In genomic region chr12:262113-262512, GRCh38 we compare ENCODE assay signal across 20 cellular contexts. TPM values are rescaled to one million over a fixed set of nuclear protein-coding genes. Genes with fewer than 3 reads are reported as not detected.
DNase-seq lines count a peak whose midpoint lies in the region; ATAC-seq, FAIRE-seq and TF ChIP-seq lines count a peak whose summit lies in the region.
"Had no signal": no experiment of that assay in that cellular context is flagged by ENCODE, and none has a peak within 500 bp of the region (broad histone marks: within the 10 kb centered on the region; RNA-seq: fewer than 3 reads in every experiment).

No MANE protein-coding gene starts in this region.

- H3K9ac ChIP-seq in HepG2 (ENCODE audit: insufficient read depth, low read depth, low read length) = no peak overlapping the region
- H3K9ac ChIP-seq in kidney (ENCODE audit: low read length in 2 of 2) = peak overlapping the region; percentile 5 to 43
- H3K9ac ChIP-seq: BLaER1 treated with 17β-estradiol and CSF1 and Interleukin-3, amounts not matched to agents 10 nM and 100 nM; GM23248 had no signal

- TF ChIP-seq EP300 in HepG2 (IDR thresholded peaks at IDR 0.05; ENCODE audit: low read depth in 2 of 2, low read length in 2 of 2) = no peak
- TF ChIP-seq EP300 in HepG2 (CRISPR knock-in tag; IDR thresholded peaks at IDR 0.05; ENCODE audit: borderline replicate concordance) = no peak

- H3K4me1 Mint-ChIP-seq in nephron progenitor cell (peaks cover 47% of the 10 kb centered on the region), type B pancreatic cell (ENCODE audit: unreplicated experiment) (peaks cover 7% of the 10 kb centered on the region)
- peaks cover 0 to 4% (median under 1%) of the 10 kb centered on the region in 4 donors for H3K4me1 Mint-ChIP-seq in CD4-positive, alpha-beta memory T cell
- H3K4me1 Mint-ChIP-seq: B cell, IgD-negative memory B cell had no signal

- H3K27me3 Mint-ChIP-seq in nephron progenitor cell (ENCODE audit: low read depth, poor library complexity) = peaks cover 25% of the 10 kb centered on the region
- H3K27me3 Mint-ChIP-seq in type B pancreatic cell = peaks cover 22% of the 10 kb centered on the region
- H3K27me3 Mint-ChIP-seq in CD4-positive, alpha-beta memory T cell = peaks cover 3 to 17% of the 10 kb centered on the region in 2 donors

- no TSS peak for BruUV-seq in HepG2 (replicated peaks; lab: Mats Ljungman, UMichigan)

- FAIRE-seq in HepG2 (lab: Jason Lieb, UNC) = no peak
- FAIRE-seq in kidney (lab: Jason Lieb, UNC) = no peak
- FAIRE-seq: G401.6, GM12891 had no signal

- no peak for TF ChIP-seq RAD21 in HepG2 (CRISPR knock-in tag; IDR thresholded peaks at IDR 0.05)

- H3K9me3 ChIP-seq in HepG2 (ENCODE audit: low read length) = no peaks in the 10 kb centered on the region
- H3K9me3 ChIP-seq in right lobe of liver = no peaks in the 10 kb centered on the region
- no peaks in the 10 kb centered on the region for H3K9me3 ChIP-seq in kidney (ENCODE audit: control insufficient read depth in 1 of 2, low read length in 2 of 2)
- no peaks in the 10 kb centered on the region for H3K9me3 ChIP-seq in CD4-positive, alpha-beta memory T cell (ENCODE audit: control insufficient read depth in 1 of 2, low read length in 2 of 2)
- H3K9me3 ChIP-seq: BLaER1 treated with 17β-estradiol and CSF1 and Interleukin-3, amounts not matched to agents 10 nM and 100 nM had no signal

- TF ChIP-seq POLR2A in HepG2 (IDR thresholded peaks at IDR 0.05; ENCODE audit: insufficient read depth in 1 of 2, low read depth in 2 of 2, low read length in 2 of 2) (no peak), right lobe of liver (IDR thresholded peaks at IDR 0.05) (no peak)

- TF ChIP-seq CTCF in HepG2 (CRISPR knock-in tag; IDR thresholded peaks at IDR 0.05) = no peak
- no peak for TF ChIP-seq CTCF in right lobe of liver (IDR thresholded peaks at IDR 0.05)
- TF ChIP-seq CTCF in kidney (IDR thresholded peaks at IDR 0.05; ENCODE audit: borderline replicate concordance, extremely low read depth, insufficient read depth) = no peak
- TF ChIP-seq CTCF in nephron progenitor cell (IDR thresholded peaks at IDR 0.05) = no peak
- TF ChIP-seq CTCF in type B pancreatic cell (conservative IDR thresholded peaks at IDR 0.05) = no peak

- peak overlapping the region; percentile 56 for H3K4me3 Mint-ChIP-seq in nephron progenitor cell
- H3K4me3 Mint-ChIP-seq in type B pancreatic cell = peak overlapping the region; percentile 75
- no peak overlapping the region for H3K4me3 Mint-ChIP-seq in CD4-positive, alpha-beta memory T cell
- H3K4me3 Mint-ChIP-seq: B cell; CD8-positive, alpha-beta memory T cell; IgD-negative memory B cell had no signal

- H3K4me3 ChIP-seq in HepG2 (replicated peaks in 1 of 3; ENCODE audit: insufficient read depth in 1 of 3, low read depth in 2 of 3, low read length in 3 of 3) = no peak overlapping the region
- H3K4me3 ChIP-seq in right lobe of liver = no peak overlapping the region
- H3K4me3 ChIP-seq in kidney (ENCODE audit: low read length in 2 of 2) = peak overlapping the region; percentile 71 to 73
- H3K4me3 ChIP-seq in CD4-positive, alpha-beta memory T cell (ENCODE audit: low read length in 2 of 2) = no peak overlapping the region
- H3K4me3 ChIP-seq: BLaER1 treated with 17β-estradiol and CSF1 and Interleukin-3, amounts not matched to agents 10 nM and 100 nM; GM23248 had no signal

- H3K27ac ChIP-seq in HepG2 (ENCODE audit: extremely low read length, insufficient read depth, low read length) (no peak overlapping the region), right lobe of liver (no peak overlapping the region), kidney (ENCODE audit: low read depth in 2 of 2, low read length in 2 of 2) (peak overlapping the region; percentile 35 to 59)
- no peak overlapping the region for H3K27ac ChIP-seq in CD4-positive, alpha-beta memory T cell (ENCODE audit: low read depth, low read length)
- H3K27ac ChIP-seq: BLaER1 treated with 17β-estradiol and CSF1 and Interleukin-3, amounts not matched to agents 10 nM and 100 nM; GM23248 had no signal

- H3K79me2 ChIP-seq in HepG2 (ENCODE audit: insufficient read depth, low read length) = no peaks in the 10 kb centered on the region

- no peaks in the 10 kb centered on the region; a peak in 1 of 5 replicates for H3K27me3 ChIP-seq in HepG2 (ENCODE audit: control insufficient read depth in 1 of 2, insufficient read depth in 2 of 2, low read length in 2 of 2)
- H3K27me3 ChIP-seq in right lobe of liver = no peaks in the 10 kb centered on the region
- H3K27me3 ChIP-seq in CD4-positive, alpha-beta memory T cell (ENCODE audit: insufficient read depth, low read length) = no peaks in the 10 kb centered on the region
- H3K27me3 ChIP-seq: BLaER1 treated with 17β-estradiol and CSF1 and Interleukin-3, amounts not matched to agents 10 nM and 100 nM had no signal

- H3K27ac Mint-ChIP-seq in nephron progenitor cell (peak overlapping the region; percentile 14), type B pancreatic cell (peak overlapping the region; percentile 79)
- H3K27ac Mint-ChIP-seq in CD4-positive, alpha-beta memory T cell = no peak overlapping the region
- H3K27ac Mint-ChIP-seq: B cell, IgD-negative memory B cell had no signal

- in situ Hi-C loops in HepG2 (cut with HindIII; ENCODE audit: extremely low pct_ligation_motif_present, low pct_unique_long_range_greater_than_20kb) = no loop called here

- CTCF ChIA-PET in HepG2 (lab: Yijun Ruan, JAX; ENCODE audit: low intra/inter-chr PET ratio, low total read pairs) = no interaction called here
- CTCF ChIA-PET in CD4-positive, alpha-beta memory T cell (lab: Charles Lee; ENCODE audit: partially characterized antibody) = no interaction called here

- H3K36me3 Mint-ChIP-seq in nephron progenitor cell (ENCODE audit: low read depth) (no peaks in the 10 kb centered on the region), type B pancreatic cell (no peaks in the 10 kb centered on the region)
- peaks cover 0 to 3% of the 10 kb centered on the region in 2 donors for H3K36me3 Mint-ChIP-seq in CD4-positive, alpha-beta memory T cell
- H3K36me3 Mint-ChIP-seq: IgD-negative memory B cell had no signal

- ATAC-seq in HepG2 (no peak), right lobe of liver (no peak)

- H3K36me3 ChIP-seq in HepG2 (replicated peaks in 1 of 2; ENCODE audit: control insufficient read depth in 1 of 2, insufficient read depth in 2 of 2, low read length in 2 of 2) (no peaks in the 10 kb centered on the region), right lobe of liver (no peaks in the 10 kb centered on the region), kidney (ENCODE audit: control insufficient read depth in 1 of 2, insufficient read depth in 2 of 2, low read length in 2 of 2) (no peaks in the 10 kb centered on the region)
- no peaks in the 10 kb centered on the region for H3K36me3 ChIP-seq in CD4-positive, alpha-beta memory T cell (ENCODE audit: insufficient read depth, low read length)
- H3K36me3 ChIP-seq: BLaER1 treated with 17β-estradiol and CSF1 and Interleukin-3, amounts not matched to agents 10 nM and 100 nM had no signal

- no peak overlapping the region for H3K4me2 ChIP-seq in HepG2 (ENCODE audit: low read depth, low read length)
- H3K4me2 ChIP-seq: BLaER1 treated with 17β-estradiol and CSF1 and Interleukin-3, amounts not matched to agents 10 nM and 100 nM had no signal

- intact Hi-C loops in HepG2 (cut with micrococcal nuclease; ENCODE audit: unreplicated experiment) (no loop called here), right lobe of liver (cut with DNase I) (no loop called here), kidney (cut with DNase I) (no loop called here)
- intact Hi-C loops in CD4-positive, alpha-beta memory T cell (cut with micrococcal nuclease) = no loop called here

- POLR2A ChIA-PET in HepG2 (lab: Yijun Ruan, JAX) = interaction anchor here (1.2 kb wide), 1 partner anchor 30 kb away, joined by 3 read pairs; no protein-coding TSS in a partner anchor
- POLR2A ChIA-PET in CD4-positive, alpha-beta memory T cell (lab: Charles Lee; ENCODE audit: partially characterized antibody) = no interaction called here

- no peaks in the 10 kb centered on the region for H3K9me3 Mint-ChIP-seq in nephron progenitor cell
- H3K9me3 Mint-ChIP-seq in type B pancreatic cell = no peaks in the 10 kb centered on the region
- peaks cover 0 to 3% (median 0%) of the 10 kb centered on the region in 8 donors for H3K9me3 Mint-ChIP-seq in CD4-positive, alpha-beta memory T cell
- H3K9me3 Mint-ChIP-seq: CD8-positive, alpha-beta memory T cell; IgD-negative memory B cell had no signal

- H4K20me1 ChIP-seq in HepG2 (ENCODE audit: insufficient read depth, low read length) = no peaks in the 10 kb centered on the region
- H4K20me1 ChIP-seq: BLaER1 treated with 17β-estradiol and CSF1 and Interleukin-3, amounts not matched to agents 10 nM and 100 nM had no signal

- no peak overlapping the region for H2AFZ ChIP-seq in HepG2 (ENCODE audit: low read length)
- H2AFZ ChIP-seq: GM23248 had no signal

- peaks cover 29% of the 10 kb centered on the region for H3K4me1 ChIP-seq in HepG2 (ENCODE audit: insufficient read depth, low read length)
- peaks cover 0 to 14% (median 3%) of the 10 kb centered on the region in 4 donors for H3K4me1 ChIP-seq in right lobe of liver
- peaks cover 0 to 6% of the 10 kb centered on the region in 2 donors for H3K4me1 ChIP-seq in kidney (ENCODE audit: control insufficient read depth in 1 of 2, insufficient read depth in 1 of 2, low read depth in 1 of 2, low read length in 2 of 2)
- no peaks in the 10 kb centered on the region for H3K4me1 ChIP-seq in CD4-positive, alpha-beta memory T cell (ENCODE audit: insufficient read depth, low read length)
- H3K4me1 ChIP-seq: BLaER1 treated with 17β-estradiol and CSF1 and Interleukin-3, amounts not matched to agents 10 nM and 100 nM had no signal

- no peak for DNase-seq in HepG2 (ENCODE audit: low spot score)
- no peak for DNase-seq in right lobe of liver
- no peak for DNase-seq in kidney
- no peak for DNase-seq in nephron progenitor cell
- DNase-seq in type B pancreatic cell (ENCODE audit: extremely low spot score, unreplicated experiment) = no peak
- DNase-seq in CD4-positive, alpha-beta memory T cell = no peak
- no peak for DNase-seq in T1000 (lab: John Stamatoyannopoulos, UW)
- no peak for DNase-seq in NCI-H446 treated with DMSO at 0.1 percent for 48 hours (lab: John Stamatoyannopoulos, UW)
- DNase-seq: 8988T; CD8-positive, alpha-beta memory T cell; COR-L47; DMS 273 treated with DMSO at 0.1 percent for 48 hours; GM23248; HCEC 1CT had no signal

RNA-seq across cellular contexts. Expression of gene SLC6A13, which starts 0.5 kb away (rescaled TPM):
- total RNA-seq in HepG2 (2016; rRNA removed; fragmentation: Illumina TruSeq; extraction: Trizol) (0.15 and 0.52 TPM in 2 replicates), right lobe of liver (10 to 100 TPM in 3 of 6 experiments, 1 to 10 TPM in 3; 2.0 to 70.6 (median 14.4) TPM), kidney (22.8 TPM), type B pancreatic cell (ENCODE audit: low replicate concordance) (5.5 and 7.0 TPM in 2 replicates)
- total RNA-seq in HepG2 (2016; cell fraction: cytosol; rRNA removed; fragmentation: Illumina TruSeq; extraction: Trizol; ENCODE audit: low read depth) = not detected in 2 replicates
- 0.22 TPM in 1 of 2 replicates, not detected in the other for total RNA-seq in HepG2 (2016; cell fraction: insoluble cytoplasmic fraction; rRNA removed; fragmentation: Illumina TruSeq; extraction: Trizol)
- total RNA-seq in HepG2 (2016; cell fraction: membrane; rRNA removed; fragmentation: Illumina TruSeq; extraction: Trizol) = not detected in 2 replicates
- total RNA-seq in HepG2 (2016; cell fraction: nucleus; rRNA removed; fragmentation: Illumina TruSeq; extraction: Trizol) = 0.40 TPM in 1 of 2 replicates, not detected in the other
- polyA plus RNA-seq in HepG2 (2011; rRNA removed) (0.05 and 0.60 TPM in 2 replicates), kidney (ENCODE audit: insufficient read depth, low read depth, low replicate concordance) (161 TPM)
- 0.17 and 0.21 TPM in 2 replicates for polyA plus RNA-seq in HepG2 (2011; cell fraction: cytosol; rRNA removed)
- 1.4 and 1.6 TPM in 2 replicates for polyA plus RNA-seq in HepG2 (2011; cell fraction: nucleus; rRNA removed)
- 0.60 and 0.83 TPM in 2 replicates for polyA plus RNA-seq in HepG2 (2012)
- not detected in 2 replicates for polyA plus RNA-seq in HepG2 (2016; cell fraction: cytosol; fragmentation: Illumina TruSeq; extraction: Trizol; ENCODE audit: low read depth)
- not detected in 2 replicates for polyA plus RNA-seq in HepG2 (2016; cell fraction: insoluble cytoplasmic fraction; fragmentation: Illumina TruSeq; extraction: Trizol; ENCODE audit: low read depth)
- not detected in 2 replicates for polyA plus RNA-seq in HepG2 (2016; cell fraction: membrane; fragmentation: Illumina TruSeq; extraction: Trizol; ENCODE audit: low read depth)
- 0.67 and 1.00 TPM in 2 replicates for polyA plus RNA-seq in HepG2 (2016; cell fraction: nucleus; fragmentation: Illumina TruSeq; extraction: Trizol; ENCODE audit: insufficient read depth, low read depth)
- 0.70 TPM in 1 of 2 replicates, not detected in the other for polyA minus RNA-seq in HepG2 (2011; rRNA and poly(A)+ RNA removed; ENCODE audit: low replicate concordance)
- not detected in 2 replicates for polyA minus RNA-seq in HepG2 (2011; cell fraction: cytosol; rRNA and poly(A)+ RNA removed)
- polyA minus RNA-seq in HepG2 (2011; cell fraction: nucleus; rRNA and poly(A)+ RNA removed) = 2.7 and 3.2 TPM in 2 replicates
- under 1 TPM; 0.32 to 0.75 TPM for total RNA-seq in CD4-positive, alpha-beta memory T cell
- polyA plus RNA-seq in CD4-positive, alpha-beta memory T cell = under 1 TPM in 1 of 2 donors, not detected in 1; 0.17 TPM
- total RNA-seq: A673, GM23248 had no signal
- polyA plus RNA-seq: CD8-positive, alpha-beta memory T cell; GM23248; IgD-negative memory B cell had no signal

RNA-seq across cellular contexts. Expression of gene SLC6A12, which starts 48.2 kb away (rescaled TPM):
- total RNA-seq in HepG2 (2016; rRNA removed; fragmentation: Illumina TruSeq; extraction: Trizol) (9.5 and 18.8 TPM in 2 replicates), right lobe of liver (100 to 1,000 TPM in 1 of 6 experiments, 10 to 100 TPM in 4, 1 to 10 TPM in 1; 8.2 to 114 (median 26.5) TPM), kidney (130 TPM), type B pancreatic cell (ENCODE audit: low replicate concordance) (2.1 and 3.0 TPM in 2 replicates)
- total RNA-seq in HepG2 (2016; cell fraction: cytosol; rRNA removed; fragmentation: Illumina TruSeq; extraction: Trizol; ENCODE audit: low read depth) = 3.7 and 5.6 TPM in 2 replicates
- total RNA-seq in HepG2 (2016; cell fraction: insoluble cytoplasmic fraction; rRNA removed; fragmentation: Illumina TruSeq; extraction: Trizol) = 10.4 and 17.8 TPM in 2 replicates
- total RNA-seq in HepG2 (2016; cell fraction: membrane; rRNA removed; fragmentation: Illumina TruSeq; extraction: Trizol) = 7.4 and 8.0 TPM in 2 replicates
- total RNA-seq in HepG2 (2016; cell fraction: nucleus; rRNA removed; fragmentation: Illumina TruSeq; extraction: Trizol) = 17.0 and 17.6 TPM in 2 replicates
- polyA plus RNA-seq in HepG2 (2011; rRNA removed) (3.7 and 6.0 TPM in 2 replicates), kidney (ENCODE audit: insufficient read depth, low read depth, low replicate concordance) (45.6 TPM)
- polyA plus RNA-seq in HepG2 (2011; cell fraction: cytosol; rRNA removed) = 4.4 and 5.0 TPM in 2 replicates
- polyA plus RNA-seq in HepG2 (2011; cell fraction: nucleus; rRNA removed) = 10.3 and 12.4 TPM in 2 replicates
- polyA plus RNA-seq in HepG2 (2012) = 0.66 and 5.8 TPM in 2 replicates
- polyA plus RNA-seq in HepG2 (2016; cell fraction: cytosol; fragmentation: Illumina TruSeq; extraction: Trizol; ENCODE audit: low read depth) = 2.3 and 2.8 TPM in 2 replicates
- polyA plus RNA-seq in HepG2 (2016; cell fraction: insoluble cytoplasmic fraction; fragmentation: Illumina TruSeq; extraction: Trizol; ENCODE audit: low read depth) = 7.2 and 9.0 TPM in 2 replicates
- 3.9 and 4.9 TPM in 2 replicates for polyA plus RNA-seq in HepG2 (2016; cell fraction: membrane; fragmentation: Illumina TruSeq; extraction: Trizol; ENCODE audit: low read depth)
- polyA plus RNA-seq in HepG2 (2016; cell fraction: nucleus; fragmentation: Illumina TruSeq; extraction: Trizol; ENCODE audit: insufficient read depth, low read depth) = 27.1 and 27.7 TPM in 2 replicates
- 1.2 and 11.3 TPM in 2 replicates for polyA minus RNA-seq in HepG2 (2011; rRNA and poly(A)+ RNA removed; ENCODE audit: low replicate concordance)
- 7.0 and 7.2 TPM in 2 replicates for polyA minus RNA-seq in HepG2 (2011; cell fraction: cytosol; rRNA and poly(A)+ RNA removed)
- 5.8 and 7.1 TPM in 2 replicates for polyA minus RNA-seq in HepG2 (2011; cell fraction: nucleus; rRNA and poly(A)+ RNA removed)
- under 1 TPM; 0.33 to 0.49 TPM for total RNA-seq in CD4-positive, alpha-beta memory T cell
- polyA plus RNA-seq in CD4-positive, alpha-beta memory T cell = not detected
- total RNA-seq: A673, B cell, GM23248 had no signal
- polyA plus RNA-seq: CD8-positive, alpha-beta memory T cell; GM23248; IgD-negative memory B cell had no signal

Comparison
In these comparisons a context has a peak if more than half of its experiments do, and no peak if none do; other contexts are left out.
1. H3K27ac ChIP-seq: peak in kidney (2 of 2); none in HepG2 (single experiment), right lobe of liver (0 of 3) and CD4-positive, alpha-beta memory T cell (single experiment).
2. H3K4me3 ChIP-seq: peak in kidney (2 of 2); none in HepG2 (0 of 3), right lobe of liver (0 of 3) and CD4-positive, alpha-beta memory T cell (0 of 2).
3. H3K27ac Mint-ChIP-seq: peak in nephron progenitor cell (single experiment) and type B pancreatic cell (single experiment); none in CD4-positive, alpha-beta memory T cell (0 of 7).
4. H3K4me3 Mint-ChIP-seq: peak in nephron progenitor cell (single experiment) and type B pancreatic cell (single experiment); none in CD4-positive, alpha-beta memory T cell (0 of 8).